Comparison of ENCODE assay signal across 21 cellular contexts in genomic region chr11:17611049-17611448, GRCh38.
DNase-seq lines count a peak whose midpoint lies in the region; ATAC-seq and TF ChIP-seq lines count a peak whose summit lies in the region.
"Had no signal": no experiment of that assay in that cellular context is flagged by ENCODE, and none has a peak within 500 bp of the region (broad histone marks: within the 10 kb centered on the region; RNA-seq: fewer than 3 reads in every experiment).

No MANE protein-coding gene starts in this region.

- H3K4me3 ChIP-seq in BLaER1 treated with 17β-estradiol and CSF1 and Interleukin-3, amounts not matched to agents 10 nM and 100 nM, result no peak overlapping the region
- no peak overlapping the region for H3K4me3 ChIP-seq in osteoblast (ENCODE audit: insufficient read depth, low read length)
- H3K4me3 ChIP-seq in lower lobe of right lung, result no peak overlapping the region
- H3K4me3 ChIP-seq: GM12878 had no signal

- no peak overlapping the region for H3K9ac ChIP-seq in BLaER1 treated with 17β-estradiol and CSF1 and Interleukin-3, amounts not matched to agents 10 nM and 100 nM

- no peak for TF ChIP-seq CTCF in osteoblast (IDR thresholded peaks at IDR 0.05; ENCODE audit: extremely low read depth, low read depth, low read length)
- TF ChIP-seq CTCF in foreskin keratinocyte (conservative IDR thresholded peaks at IDR 0.05), result no peak
- no peak for TF ChIP-seq CTCF in CD14-positive monocyte (IDR thresholded peaks at IDR 0.05)
- no peak for TF ChIP-seq CTCF in lower lobe of right lung (IDR thresholded peaks at IDR 0.05)

- intact Hi-C loops in CD14-positive monocyte (cut with micrococcal nuclease), result no loop called here
- intact Hi-C loops in lower lobe of right lung (cut with DNase I), result no loop called here

- DNase-seq in G401 (ENCODE audit: low spot score) (peak; percentile 92), cerebellar nuclear complex (lab: John Stamatoyannopoulos, UW) (peak; percentile 26 to 60), osteoblast (ENCODE audit: insufficient read length, low spot score, missing footprints) (peak; percentile 69), foreskin keratinocyte (no peak), CD14-positive monocyte (ENCODE audit: low spot score) (no peak), AML-193 (lab: John Stamatoyannopoulos, UW) (no peak), lower lobe of right lung (no peak)
- DNase-seq: Caco-2; CD4-positive, alpha-beta T cell; DMS153; GF-D8; KBM-7; NCI-H1105 treated with DMSO at 0.1 percent for 48 hours; NCI-H1694; NCI-H2081 treated with DMSO at 0.1 percent for 48 hours; NCI-H446 treated with DMSO at 0.1 percent for 48 hours; NCI-H69; NK-92 treated with Interleukin-12 subunit alpha and Interleukin-12 subunit beta, amount 100 ng/mL, for 24 hours; Right ventricle myocardium superior had no signal

- in situ Hi-C loops in G401 (cut with HindIII; ENCODE audit: low sequenced_read_pairs), result no loop called here

- peaks cover 0 to 2% (median 0%) of the 10 kb centered on the region in 7 donors for H3K9me3 Mint-ChIP-seq in CD14-positive monocyte
- H3K9me3 Mint-ChIP-seq: CD4-positive, alpha-beta T cell had no signal

- H2AFZ ChIP-seq in osteoblast (ENCODE audit: low read length), result no peak overlapping the region

- peak overlapping the region in 2 of 11 experiments; percentile 9 to 32; a peak in 2 of 22 replicates for H3K27ac ChIP-seq in BLaER1 treated with 17β-estradiol and CSF1 and Interleukin-3, amounts not matched to agents 10 nM and 100 nM
- H3K27ac ChIP-seq in osteoblast (ENCODE audit: low read depth, low read length) (no peak overlapping the region), foreskin keratinocyte (no peak overlapping the region), lower lobe of right lung (no peak overlapping the region)

- H3K27me3 Mint-ChIP-seq in CD14-positive monocyte (ENCODE audit: low read depth in 3 of 3), result peaks cover 4 to 11% (median 8%) of the 10 kb centered on the region in 3 donors

- H3K27ac Mint-ChIP-seq in CD14-positive monocyte, result peak overlapping the region in 1 of 7 donors; percentile 47
- H3K27ac Mint-ChIP-seq: CD4-positive, alpha-beta T cell had no signal

- H3K27me3 ChIP-seq in BLaER1 treated with 17β-estradiol and CSF1 and Interleukin-3, amounts not matched to agents 10 nM and 100 nM, result no peaks in the 10 kb centered on the region
- H3K27me3 ChIP-seq in osteoblast (ENCODE audit: insufficient read depth, low read length), result peaks cover 9% of the 10 kb centered on the region
- H3K27me3 ChIP-seq in foreskin keratinocyte, result peaks cover 9% of the 10 kb centered on the region
- H3K27me3 ChIP-seq in lower lobe of right lung (ENCODE audit: low read depth), result peaks cover 6% of the 10 kb centered on the region

- H3K9me3 ChIP-seq in BLaER1 treated with 17β-estradiol and CSF1 and Interleukin-3, amounts not matched to agents 10 nM and 100 nM (replicated peaks in 1 of 11), result no peaks in the 10 kb centered on the region; a peak in 1 of 22 replicates
- no peaks in the 10 kb centered on the region for H3K9me3 ChIP-seq in osteoblast (ENCODE audit: low read depth, low read length)
- H3K9me3 ChIP-seq in lower lobe of right lung, result no peaks in the 10 kb centered on the region
- H3K9me3 ChIP-seq: Caco-2 had no signal

- H3K4me2 ChIP-seq in BLaER1 treated with 17β-estradiol and CSF1 and Interleukin-3, amounts not matched to agents 10 nM and 100 nM, result peak overlapping the region in 8 of 11 experiments; percentile 79 to 95 (median 84); a peak in 15 of 22 replicates
- H3K4me2 ChIP-seq in osteoblast (ENCODE audit: insufficient read depth, low read length), result no peak overlapping the region

- H3K4me1 ChIP-seq in BLaER1 treated with 17β-estradiol and CSF1 and Interleukin-3, amounts not matched to agents 10 nM and 100 nM, result peaks cover 6 to 79% (median 69%) of the 10 kb centered on the region in 10 experiments; a peak in 17 of 20 replicates
- H3K4me1 ChIP-seq in osteoblast (ENCODE audit: insufficient read depth, low read length) (no peaks in the 10 kb centered on the region), foreskin keratinocyte (no peaks in the 10 kb centered on the region), lower lobe of right lung (no peaks in the 10 kb centered on the region)
- H3K4me1 ChIP-seq: Caco-2 had no signal

- no peaks in the 10 kb centered on the region; a peak in 1 of 22 replicates for H4K20me1 ChIP-seq in BLaER1 treated with 17β-estradiol and CSF1 and Interleukin-3, amounts not matched to agents 10 nM and 100 nM
- no peaks in the 10 kb centered on the region for H4K20me1 ChIP-seq in osteoblast (ENCODE audit: insufficient read depth, low read length)

- no peaks in the 10 kb centered on the region for H3K36me3 ChIP-seq in BLaER1 treated with 17β-estradiol and CSF1 and Interleukin-3, amounts not matched to agents 10 nM and 100 nM
- H3K36me3 ChIP-seq in osteoblast (ENCODE audit: insufficient read depth, low read length) (no peaks in the 10 kb centered on the region), lower lobe of right lung (no peaks in the 10 kb centered on the region)

- no peak overlapping the region for H3K4me3 Mint-ChIP-seq in CD14-positive monocyte
- H3K4me3 Mint-ChIP-seq: CD4-positive, alpha-beta T cell had no signal

- H3K79me2 ChIP-seq in osteoblast (ENCODE audit: insufficient read depth, low read length), result no peaks in the 10 kb centered on the region

- no peaks in the 10 kb centered on the region for H3K4me1 Mint-ChIP-seq in CD14-positive monocyte

- no peaks in the 10 kb centered on the region for H3K36me3 Mint-ChIP-seq in CD14-positive monocyte

- no peak for ATAC-seq in foreskin keratinocyte
- ATAC-seq in lower lobe of right lung, result no peak
- ATAC-seq: GM12878 had no signal

Comparison
In these comparisons a context has a peak if more than half of its experiments do, and no peak if none do; other contexts are left out.
1. DNase-seq: peak in G401 (single experiment), cerebellar nuclear complex (2 of 2) and osteoblast (single experiment); none in foreskin keratinocyte (0 of 2), CD14-positive monocyte (single experiment), AML-193 (0 of 2) and lower lobe of right lung (single experiment).